In genomic region chr12:57370696-57371095, GRCh38 we compare ENCODE assay signal across 13 cellular contexts.
"Had no signal": no experiment of that assay in that cellular context is flagged by ENCODE, and none has a peak within 500 bp of the region (broad histone marks: within the 10 kb centered on the region; RNA-seq: fewer than 3 reads in every experiment).

No MANE protein-coding gene starts in this region.

- H3K4me3 ChIP-seq: breast epithelium, lung, skin epidermis, tibial nerve had no signal

- H3K36me3 ChIP-seq: breast epithelium had no signal

- H3K27me3 ChIP-seq: breast epithelium, tibial nerve had no signal

- DNase-seq: activated effector memory CD4-positive, alpha-beta T cell treated with anti-CD3 and anti-CD28 coated beads, Interleukin-2, amount 50 U/mL, for 16 hours; activated T-cell treated with anti-CD3 and anti-CD28 coated beads, Interleukin-2, amount 50 U/mL, for 24 hours; immature natural killer cell; left cardiac atrium; naive B cell; T-helper 2 cell had no signal

- ATAC-seq: left cardiac atrium; stimulated activated effector memory CD8-positive, alpha-beta T cell treated with anti-CD3 and anti-CD28 coated beads, Interleukin-12 subunit alpha, Interleukin-12 subunit beta, amount 100 ng/mL, for 72 hours had no signal

- H3K27ac ChIP-seq: breast epithelium, skin epidermis had no signal

- FAIRE-seq: endothelial cell of umbilical vein, TTC549 had no signal

- H3K4me1 ChIP-seq: breast epithelium had no signal
